19 cellular contexts compared by ENCODE assay signal in the genomic region with DNA sequence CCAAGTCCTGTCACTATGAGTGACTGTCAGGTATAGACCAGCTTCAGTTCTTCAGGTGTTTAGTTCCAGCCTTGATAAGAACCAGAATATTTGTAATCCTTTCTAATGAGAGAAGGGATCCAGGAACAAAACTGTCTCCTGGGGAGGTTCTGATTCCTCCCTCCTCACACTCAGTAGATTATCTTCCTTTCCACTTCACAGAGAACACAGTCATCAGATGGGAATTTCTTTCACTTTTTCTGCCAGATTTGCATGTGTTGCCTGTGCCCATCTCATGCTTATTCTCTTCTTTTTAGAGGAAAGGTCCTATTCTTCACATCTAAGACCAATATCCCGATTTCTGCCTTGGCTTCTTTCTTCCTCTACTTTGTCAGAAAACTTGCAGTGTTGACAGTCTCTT. TPM values are rescaled to one million over a fixed set of nuclear protein-coding genes. Genes with fewer than 3 reads are reported as not detected.
DNase-seq lines count a peak whose midpoint lies in the region; ATAC-seq and TF ChIP-seq lines count a peak whose summit lies in the region.
"Had no signal": no experiment of that assay in that cellular context is flagged by ENCODE, and none has a peak within 500 bp of the region (broad histone marks: within the 10 kb centered on the region; RNA-seq: fewer than 3 reads in every experiment).

No MANE protein-coding gene starts in this region.

- H3K9me3 ChIP-seq in Karpas-422 (ENCODE audit: low read length) (no peaks in the 10 kb centered on the region), gastrocnemius medialis (no peaks in the 10 kb centered on the region)
- H3K9me3 ChIP-seq: A549, left ventricle myocardium inferior, thyroid gland had no signal

- no peaks in the 10 kb centered on the region for H4K20me1 ChIP-seq in Karpas-422 (ENCODE audit: insufficient read depth, low read depth, low read length)

- H3K27ac Mint-ChIP-seq in activated T-cell treated with anti-CD3 and anti-CD28 coated beads, Interleukin-2, amount 50 U/mL, for 72 hours = no peak overlapping the region
- H3K27ac Mint-ChIP-seq: activated CD4-positive, alpha-beta T cell treated with anti-CD3 and anti-CD28 coated beads, Interleukin-2, amount 10 ng/mL, durations not matched to agents 7 days and 5 days; CD8-positive, alpha-beta T cell; stimulated activated effector memory CD8-positive, alpha-beta T cell treated with anti-CD3 and anti-CD28 coated beads, Interleukin-12 subunit alpha, Interleukin-12 subunit beta, amount 100 ng/mL, for 72 hours had no signal

- in situ Hi-C loops in astrocyte of the spinal cord (cut with HindIII; ENCODE audit: low sequenced_read_pairs) = no loop called here
- in situ Hi-C loops in gastrocnemius medialis (cut with MboI; ENCODE audit: low sequenced_read_pairs in 4 of 4) = loop anchor here in 2 of 4 donors (10.0 to 25.0 kb wide), 2 partner anchors 1466 to 1478 kb away; a partner anchor contains a TSS

- no peaks in the 10 kb centered on the region for H3K9me2 ChIP-seq in Karpas-422 (replicated peaks; ENCODE audit: insufficient read depth, low read length)

- no peaks in the 10 kb centered on the region for H3K27me3 Mint-ChIP-seq in activated T-cell treated with anti-CD3 and anti-CD28 coated beads, Interleukin-2, amount 50 U/mL, for 72 hours (ENCODE audit: low read depth)
- H3K27me3 Mint-ChIP-seq: activated CD4-positive, alpha-beta T cell treated with anti-CD3 and anti-CD28 coated beads, Interleukin-2, amount 10 ng/mL, durations not matched to agents 7 days and 5 days had no signal

- peaks cover 9% of the 10 kb centered on the region for H3K4me1 ChIP-seq in Karpas-422 (ENCODE audit: low read length)
- no peaks in the 10 kb centered on the region for H3K4me1 ChIP-seq in gastrocnemius medialis
- H3K4me1 ChIP-seq: thyroid gland had no signal

- no peaks in the 10 kb centered on the region for H3K9me3 Mint-ChIP-seq in activated T-cell treated with anti-CD3 and anti-CD28 coated beads, Interleukin-2, amount 50 U/mL, for 72 hours
- H3K9me3 Mint-ChIP-seq: activated CD4-positive, alpha-beta T cell treated with anti-CD3 and anti-CD28 coated beads, Interleukin-2, amount 10 ng/mL, durations not matched to agents 7 days and 5 days; CD8-positive, alpha-beta T cell; stimulated activated effector memory CD8-positive, alpha-beta T cell treated with anti-CD3 and anti-CD28 coated beads, Interleukin-12 subunit alpha, Interleukin-12 subunit beta, amount 100 ng/mL, for 72 hours had no signal

- H3K36me3 ChIP-seq in Karpas-422 (ENCODE audit: insufficient read depth, low read length) = no peaks in the 10 kb centered on the region
- H3K36me3 ChIP-seq in gastrocnemius medialis = no peaks in the 10 kb centered on the region
- H3K36me3 ChIP-seq: left ventricle myocardium inferior, thyroid gland had no signal

- H2AFZ ChIP-seq in Karpas-422 (ENCODE audit: low read length) = peak overlapping the region; percentile 83

- no peak overlapping the region for H3K4me3 Mint-ChIP-seq in activated T-cell treated with anti-CD3 and anti-CD28 coated beads, Interleukin-2, amount 50 U/mL, for 72 hours
- H3K4me3 Mint-ChIP-seq: activated CD4-positive, alpha-beta T cell treated with anti-CD3 and anti-CD28 coated beads, Interleukin-2, amount 10 ng/mL, durations not matched to agents 7 days and 5 days; CD8-positive, alpha-beta T cell; stimulated activated effector memory CD8-positive, alpha-beta T cell treated with anti-CD3 and anti-CD28 coated beads, Interleukin-12 subunit alpha, Interleukin-12 subunit beta, amount 100 ng/mL, for 72 hours had no signal

- no peak for TF ChIP-seq CTCF in AG10803 (conservative IDR thresholded peaks at IDR 0.05; ENCODE audit: low read length)
- TF ChIP-seq CTCF in astrocyte of the spinal cord (IDR thresholded peaks at IDR 0.05; ENCODE audit: low read depth, low read length) = no peak
- TF ChIP-seq CTCF in gastrocnemius medialis (IDR thresholded peaks at IDR 0.05 in 4 of 5, conservative IDR thresholded peaks at IDR 0.05 in 1 of 5) = no peak

- H3K79me2 ChIP-seq in Karpas-422 (ENCODE audit: low read length) = no peaks in the 10 kb centered on the region

- ATAC-seq in activated T-cell treated with anti-CD3 and anti-CD28 coated beads, Interleukin-2, amount 50 U/mL, for 72 hours (replicated peaks in 1 of 2) = no peak
- ATAC-seq in GM19452 (IDR thresholded peaks at IDR 0.05; ENCODE audit: unreplicated experiment) (no peak), gastrocnemius medialis (no peak), GM18858 (IDR thresholded peaks at IDR 0.05; ENCODE audit: unreplicated experiment) (no peak)
- ATAC-seq: A549; CD8-positive, alpha-beta T cell had no signal

- no peak for TF ChIP-seq POLR2A in gastrocnemius medialis (IDR thresholded peaks at IDR 0.05)

- H3K4me3 ChIP-seq in AG10803 (ENCODE audit: low read length) = no peak overlapping the region
- 0 out of 2 replicates have a peak overlapping the region, but pooled peaks have one; percentile 54 for H3K4me3 ChIP-seq in Karpas-422 (ENCODE audit: low read length)
- no peak overlapping the region for H3K4me3 ChIP-seq in astrocyte of the spinal cord (ENCODE audit: low read depth, low read length)
- no peak overlapping the region for H3K4me3 ChIP-seq in gastrocnemius medialis
- H3K4me3 ChIP-seq: A549, left ventricle myocardium inferior, thyroid gland had no signal

- DNase-seq in AG10803 (ENCODE audit: low read depth) = peak; percentile 55
- no peak for DNase-seq in Karpas-422
- DNase-seq in astrocyte of the spinal cord (ENCODE audit: low read depth, low spot score) = peak; percentile 29
- DNase-seq in kidney glomerular epithelial cell (lab: John Stamatoyannopoulos, UW) = peak; percentile 34
- no peak for DNase-seq in activated T-cell treated with anti-CD3 and anti-CD28 coated beads, Interleukin-2, amount 50 U/mL, for 72 hours
- no peak for DNase-seq in gastrocnemius medialis
- DNase-seq: activated CD8-positive, alpha-beta memory T cell treated with anti-CD3 and anti-CD28 coated beads, Interleukin-2, amount 50 U/mL, for 48 hours; activated naive CD4-positive, alpha-beta T cell; anterior cingulate cortex; CD8-positive, alpha-beta T cell; left ventricle myocardium inferior; NCI-H1436 treated with DMSO at 0.1 percent for 48 hours; thyroid gland had no signal

- no peak overlapping the region for H3K9ac ChIP-seq in Karpas-422 (ENCODE audit: low read length)

- H3K27me3 ChIP-seq in Karpas-422 (ENCODE audit: low read length) (no peaks in the 10 kb centered on the region), gastrocnemius medialis (no peaks in the 10 kb centered on the region)
- H3K27me3 ChIP-seq: thyroid gland had no signal

- no peaks in the 10 kb centered on the region for H3K4me1 Mint-ChIP-seq in activated T-cell treated with anti-CD3 and anti-CD28 coated beads, Interleukin-2, amount 50 U/mL, for 72 hours (ENCODE audit: low read depth)
- H3K4me1 Mint-ChIP-seq: stimulated activated effector memory CD8-positive, alpha-beta T cell treated with anti-CD3 and anti-CD28 coated beads, Interleukin-12 subunit alpha, Interleukin-12 subunit beta, amount 100 ng/mL, for 72 hours had no signal

- H3K27ac ChIP-seq in Karpas-422 (ENCODE audit: low read length) = no peak overlapping the region
- H3K27ac ChIP-seq in gastrocnemius medialis = no peak overlapping the region
- H3K27ac ChIP-seq: A549, left ventricle myocardium inferior, RWPE1, thyroid gland had no signal

- H3K36me3 Mint-ChIP-seq in activated T-cell treated with anti-CD3 and anti-CD28 coated beads, Interleukin-2, amount 50 U/mL, for 72 hours (ENCODE audit: insufficient read depth in 2 of 2) = no peaks in the 10 kb centered on the region
- H3K36me3 Mint-ChIP-seq: CD8-positive, alpha-beta T cell; stimulated activated effector memory CD8-positive, alpha-beta T cell treated with anti-CD3 and anti-CD28 coated beads, Interleukin-12 subunit alpha, Interleukin-12 subunit beta, amount 100 ng/mL, for 72 hours had no signal

- intact Hi-C loops in gastrocnemius medialis (cut with DNase I; ENCODE audit: low total_unique reads) = no loop called here

- peak overlapping the region; percentile 75 for H3K4me2 ChIP-seq in Karpas-422 (ENCODE audit: low read depth, low read length, poor library complexity, severe bottlenecking)
- H3K4me2 ChIP-seq: A549 had no signal

RNA-seq across cellular contexts. Expression of a gene that starts 50.8 kb away (rescaled TPM):
- 0.22 TPM in 1 of 2 replicates, not detected in the other for total RNA-seq in Karpas-422 (2014; rRNA removed; shearing (Covaris generic); ENCODE audit: low replicate concordance)
- total RNA-seq in activated T-cell treated with anti-CD3 and anti-CD28 coated beads, Interleukin-2, amount 50 U/mL, for 72 hours = 10 to 100 TPM; 14.9 to 21.6 TPM
- 1 to 10 TPM; 1.3 to 3.8 (median 2.8) TPM for total RNA-seq in gastrocnemius medialis

Comparison
In these comparisons a context has a peak if more than half of its experiments do, and no peak if none do; other contexts are left out.
1. DNase-seq: peak in AG10803 (single experiment), astrocyte of the spinal cord (single experiment) and kidney glomerular epithelial cell (single experiment); none in Karpas-422 (single experiment), activated T-cell treated with anti-CD3 and anti-CD28 coated beads, Interleukin-2, amount 50 U/mL, for 72 hours (0 of 2) and gastrocnemius medialis (0 of 2).